Comparison of ENCODE assay signal across 27 cellular contexts in the genomic region with DNA sequence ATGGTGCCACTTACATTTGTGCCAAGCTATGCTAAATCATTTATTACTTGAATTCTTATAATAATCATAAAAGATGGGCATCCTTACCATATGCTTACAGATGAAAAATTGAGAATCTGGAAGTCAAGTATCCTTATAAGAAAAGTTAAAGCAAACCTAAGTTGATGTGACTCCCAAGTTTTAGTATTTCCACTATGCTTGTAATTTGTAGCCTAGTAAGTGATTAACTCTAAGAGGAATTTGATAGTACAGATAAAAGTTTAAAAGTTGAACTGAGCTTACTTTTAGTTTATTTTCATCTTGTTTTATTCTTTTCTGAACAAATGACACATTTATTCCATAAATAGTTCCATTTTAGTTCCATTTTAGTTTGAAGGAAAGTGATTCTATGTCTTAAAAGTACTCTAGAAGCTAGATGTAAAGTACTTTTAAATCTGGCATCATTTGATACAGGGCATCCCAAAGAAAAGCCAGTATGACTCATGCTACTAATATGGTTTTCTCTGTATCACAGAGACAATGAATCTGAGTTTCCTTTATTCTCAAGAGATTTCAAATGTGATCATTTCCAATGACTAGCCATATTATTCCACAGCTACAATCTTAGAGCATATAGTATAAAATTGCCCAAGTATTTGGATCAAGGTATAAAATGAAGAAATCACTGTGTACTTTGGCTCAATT.
A peak's percentile ranks its signal among the peaks of the same experiment; 100 is the strongest.
DNase-seq lines count a peak whose midpoint lies in the region; ATAC-seq, FAIRE-seq and TF ChIP-seq lines count a peak whose summit lies in the region.
"Had no signal": no experiment of that assay in that cellular context is flagged by ENCODE, and none has a peak within 500 bp of the region (broad histone marks: within the 10 kb centered on the region; RNA-seq: fewer than 3 reads in every experiment).

No MANE protein-coding gene starts in this region.

- intact Hi-C loops in mucosa of descending colon (cut with DNase I, micrococcal nuclease), result no loop called here

- H3K27ac ChIP-seq in A549, result peak overlapping the region in 1 of 2 experiments; percentile 18; a peak in 1 of 6 replicates
- H3K27ac ChIP-seq: neural progenitor cell, prostate gland, SJCRH30, skin epidermis, upper lobe of left lung had no signal

- H3K27me3 ChIP-seq in adipocyte (replicated peaks; ENCODE audit: control insufficient read depth, insufficient read depth, low read length), result no peaks in the 10 kb centered on the region
- H3K27me3 ChIP-seq: MG63, neural progenitor cell, SJCRH30, upper lobe of left lung had no signal

- H3K27me3 Mint-ChIP-seq in osteocyte (ENCODE audit: unreplicated experiment), result no peaks in the 10 kb centered on the region
- H3K27me3 Mint-ChIP-seq: activated CD4-positive, alpha-beta memory T cell treated with anti-CD3 and anti-CD28 coated beads, Interleukin-2, amount 10 ng/mL, durations not matched to agents 7 days and 5 days; CD4-positive, CD25-positive, alpha-beta regulatory T cell; stimulated activated naive CD8-positive, alpha-beta T cell treated with anti-CD3 and anti-CD28 coated beads, Interleukin-15, amount 100 ng/mL, for 72 hours had no signal

- no peaks in the 10 kb centered on the region for H3K36me3 ChIP-seq in adipocyte (ENCODE audit: control insufficient read depth, insufficient read depth, low read length, severe bottlenecking)
- no peaks in the 10 kb centered on the region for H3K36me3 ChIP-seq in mucosa of descending colon (ENCODE audit: low read depth)
- H3K36me3 ChIP-seq: MG63, neural progenitor cell, prostate gland, SJCRH30, upper lobe of left lung had no signal

- DNase-seq in A549 (ENCODE audit: low read depth in 1 of 2, low spot score in 1 of 2), result no peak
- DNase-seq in HCEC 1CT, result peak; percentile 53
- peak; percentile 44 for DNase-seq in adipocyte (ENCODE audit: low read depth)
- peak; percentile 30 to 59 for DNase-seq in foreskin fibroblast
- no peak for DNase-seq in osteocyte (ENCODE audit: extremely low spot score, unreplicated experiment)
- DNase-seq in NCI-H2196 (lab: John Stamatoyannopoulos, UW; ENCODE audit: unreplicated experiment), result no peak
- no peak for DNase-seq in NCI-H446 treated with DMSO at 0.1 percent for 48 hours (lab: John Stamatoyannopoulos, UW)
- DNase-seq in mucosa of descending colon, result no peak
- DNase-seq: activated CD4-positive, alpha-beta memory T cell treated with anti-CD3 and anti-CD28 coated beads, Interleukin-2, amount 10 ng/mL, durations not matched to agents 7 days and 5 days; activated naive CD4-positive, alpha-beta T cell treated with Interleukin-2 at 50 U/mL for 16 hours; anterior cingulate cortex; CD4-positive, CD25-positive, alpha-beta regulatory T cell; MG63; NCI-H1436; NCI-H2171 treated with DMSO at 0.1 percent for 48 hours; SJCRH30; stimulated activated naive CD8-positive, alpha-beta T cell treated with anti-CD3 and anti-CD28 coated beads, Interleukin-15, amount 100 ng/mL, for 72 hours; T-helper 2 cell; upper lobe of left lung had no signal

- H3K36me3 Mint-ChIP-seq in osteocyte (ENCODE audit: unreplicated experiment), result no peaks in the 10 kb centered on the region
- H3K36me3 Mint-ChIP-seq: CD4-positive, CD25-positive, alpha-beta regulatory T cell; mesothelial cell of epicardium; neural progenitor cell; WTC11 had no signal

- H3K4me1 ChIP-seq in A549 (peaks cover 11% of the 10 kb centered on the region; the same call in 2 of the 3 replicates), adipocyte (ENCODE audit: control insufficient read depth, insufficient read depth, low read length) (peaks cover 11% of the 10 kb centered on the region), mucosa of descending colon (ENCODE audit: low read depth) (no peaks in the 10 kb centered on the region)
- H3K4me1 ChIP-seq: neural progenitor cell, prostate gland, SJCRH30, upper lobe of left lung had no signal

- no peak for TF ChIP-seq RAD21 in A549 (conservative IDR thresholded peaks at IDR 0.05 in 1 of 2, IDR thresholded peaks at IDR 0.05 in 1 of 2)

- peaks cover 17% of the 10 kb centered on the region for H3K9me3 Mint-ChIP-seq in osteocyte (ENCODE audit: unreplicated experiment)

- ATAC-seq in A549, result peak in 1 of 2 experiments; percentile 28; a peak in 1 of 6 replicates
- no peak for ATAC-seq in mucosa of descending colon
- ATAC-seq: HepG2; stimulated activated naive CD8-positive, alpha-beta T cell treated with anti-CD3 and anti-CD28 coated beads, Interleukin-15, amount 100 ng/mL, for 72 hours; WTC11 had no signal

- H3K4me3 ChIP-seq in A549 (no peak overlapping the region), adipocyte (ENCODE audit: low read length) (no peak overlapping the region), foreskin fibroblast (ENCODE audit: low read depth in 1 of 2, low read length in 2 of 2) (no peak overlapping the region), mucosa of descending colon (no peak overlapping the region)
- H3K4me3 ChIP-seq: MG63, neural progenitor cell, prostate gland, SJCRH30, skin epidermis, upper lobe of left lung had no signal

- TF ChIP-seq CTCF in A549 (IDR thresholded peaks at IDR 0.05) (no peak), foreskin fibroblast (IDR thresholded peaks at IDR 0.05; ENCODE audit: low read depth, low read length) (no peak), osteocyte (IDR thresholded peaks at IDR 0.05) (no peak), mucosa of descending colon (IDR thresholded peaks at IDR 0.05) (no peak)

- H3K4me2 ChIP-seq in A549, result peak overlapping the region; percentile 20; the same call in 1 of the 3 replicates
- H3K4me2 ChIP-seq: neural progenitor cell had no signal

- no peak for TF ChIP-seq POLR2A in A549 (IDR thresholded peaks at IDR 0.05; ENCODE audit: low read length)

- H3K9ac ChIP-seq in adipocyte (ENCODE audit: low read length), result no peak overlapping the region
- H3K9ac ChIP-seq: neural progenitor cell had no signal

- POLR2A ChIA-PET in A549 (lab: Yijun Ruan, JAX), result no interaction called here

- H3K4me1 Mint-ChIP-seq in osteocyte (ENCODE audit: unreplicated experiment), result peaks cover 7% of the 10 kb centered on the region
- H3K4me1 Mint-ChIP-seq: activated CD4-positive, alpha-beta memory T cell treated with anti-CD3 and anti-CD28 coated beads, Interleukin-2, amount 10 ng/mL, durations not matched to agents 7 days and 5 days; CD4-positive, CD25-positive, alpha-beta regulatory T cell; mesothelial cell of epicardium; neural progenitor cell; stimulated activated naive CD8-positive, alpha-beta T cell treated with anti-CD3 and anti-CD28 coated beads, Interleukin-15, amount 100 ng/mL, for 72 hours had no signal

- H3K27ac Mint-ChIP-seq in osteocyte (ENCODE audit: unreplicated experiment), result no peak overlapping the region
- H3K27ac Mint-ChIP-seq: activated CD4-positive, alpha-beta memory T cell treated with anti-CD3 and anti-CD28 coated beads, Interleukin-2, amount 10 ng/mL, durations not matched to agents 7 days and 5 days; CD4-positive, CD25-positive, alpha-beta regulatory T cell; mesothelial cell of epicardium; neural progenitor cell; stimulated activated naive CD8-positive, alpha-beta T cell treated with anti-CD3 and anti-CD28 coated beads, Interleukin-15, amount 100 ng/mL, for 72 hours; WTC11 had no signal

- no peak for TF ChIP-seq EP300 in A549 (IDR thresholded peaks at IDR 0.05)

- no peak for FAIRE-seq in A549 (lab: Jason Lieb, UNC)
- FAIRE-seq: A204.1, endometrium, HepG2 had no signal

- CTCF ChIA-PET in A549 (lab: Yijun Ruan, JAX), result no interaction called here

- no peaks in the 10 kb centered on the region for H3K9me3 ChIP-seq in A549
- peaks cover 3% of the 10 kb centered on the region for H3K9me3 ChIP-seq in adipocyte (ENCODE audit: control insufficient read depth, low read length)
- no peaks in the 10 kb centered on the region for H3K9me3 ChIP-seq in mucosa of descending colon
- H3K9me3 ChIP-seq: MG63, prostate gland, SJCRH30, upper lobe of left lung had no signal

- no peak overlapping the region for H3K4me3 Mint-ChIP-seq in osteocyte (ENCODE audit: unreplicated experiment)
- H3K4me3 Mint-ChIP-seq: activated CD4-positive, alpha-beta memory T cell treated with anti-CD3 and anti-CD28 coated beads, Interleukin-2, amount 10 ng/mL, durations not matched to agents 7 days and 5 days; mesothelial cell of epicardium; neural progenitor cell; stimulated activated naive CD8-positive, alpha-beta T cell treated with anti-CD3 and anti-CD28 coated beads, Interleukin-15, amount 100 ng/mL, for 72 hours; WTC11 had no signal

TF ChIP-seq in A549, 52 proteins besides CTCF, POLR2A, EP300 and RAD21:
- TF ChIP-seq EHF (CRISPR knock-in tag; IDR thresholded peaks at IDR 0.05) (no peak), FOSL2 (IDR thresholded peaks at IDR 0.05) (no peak), FOSL2 (CRISPR knock-in tag; IDR thresholded peaks at IDR 0.05) (peak; percentile 45; the same call in 1 of the 2 replicates), RNF2 (IDR thresholded peaks at IDR 0.05; ENCODE audit: borderline replicate concordance, low read depth) (no peak), MYC (IDR thresholded peaks at IDR 0.05; ENCODE audit: borderline replicate concordance, low read length) (no peak), MAX (IDR thresholded peaks at IDR 0.05) (no peak)

Comparison
In these comparisons a context has a peak if more than half of its experiments do, and no peak if none do; other contexts are left out.
1. DNase-seq: peak in HCEC 1CT (single experiment), adipocyte (single experiment) and foreskin fibroblast (2 of 2); none in A549 (0 of 2), osteocyte (single experiment), NCI-H2196 (single experiment), NCI-H446 treated with DMSO at 0.1 percent for 48 hours (single experiment) and mucosa of descending colon (0 of 3).